2 cellular contexts compared by ENCODE assay signal in the genomic region with DNA sequence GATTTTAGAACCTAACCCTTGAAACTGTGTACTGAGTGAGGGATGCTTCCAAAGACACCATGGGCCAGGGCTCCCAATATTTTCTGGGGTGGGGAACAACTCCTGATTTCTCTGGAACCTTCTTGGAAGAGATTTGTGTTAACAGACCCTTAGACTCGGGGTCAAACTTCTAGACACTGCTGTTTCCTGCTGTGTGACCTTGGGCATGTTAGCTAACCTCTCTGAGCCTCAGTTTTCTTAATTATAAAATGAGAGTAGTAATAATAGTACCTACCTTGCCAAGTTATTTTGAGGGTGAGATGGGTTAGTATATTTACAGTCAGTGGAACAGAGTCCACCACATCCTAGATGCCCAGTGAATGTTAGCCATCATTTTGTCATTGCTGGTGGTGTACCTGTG.
TF ChIP-seq lines count a peak whose summit lies in the region.

No MANE protein-coding gene starts in this region.

TF ChIP-seq in HepG2, 621 proteins besides CTCF, POLR2A, EP300 and RAD21:
- TF ChIP-seq ZNF776 (CRISPR knock-in tag; IDR thresholded peaks at IDR 0.05) = no peak
- peak; percentile 61; the same call in 1 of the 2 replicates for TF ChIP-seq ZMYM3 (CRISPR knock-in tag; IDR thresholded peaks at IDR 0.05)
- peak; percentile 81; the same call in 1 of the 2 replicates for TF ChIP-seq ZNF768 (CRISPR knock-in tag; IDR thresholded peaks at IDR 0.05)
- TF ChIP-seq ZFP36 (IDR thresholded peaks at IDR 0.05; ENCODE audit: borderline replicate concordance, low read depth, low read length, partially characterized antibody) = peak; percentile 60

TF ChIP-seq in K562, 482 proteins besides CTCF, POLR2A, EP300 and RAD21:
- TF ChIP-seq CREBBP (IDR thresholded peaks at IDR 0.05; ENCODE audit: low read depth, low read length) (no peak), NFYB (IDR thresholded peaks at IDR 0.05; ENCODE audit: extremely low read depth, insufficient read length) (no peak), ZFP36 (IDR thresholded peaks at IDR 0.05; ENCODE audit: low read depth, low read length, partially characterized antibody) (peak; percentile 88), ZNF695 (CRISPR knock-in tag; IDR thresholded peaks at IDR 0.05) (no peak), RBM25 (IDR thresholded peaks at IDR 0.05; ENCODE audit: low read depth, low read length, severe bottlenecking) (peak; percentile 90)
- TF ChIP-seq, protein P1, sequence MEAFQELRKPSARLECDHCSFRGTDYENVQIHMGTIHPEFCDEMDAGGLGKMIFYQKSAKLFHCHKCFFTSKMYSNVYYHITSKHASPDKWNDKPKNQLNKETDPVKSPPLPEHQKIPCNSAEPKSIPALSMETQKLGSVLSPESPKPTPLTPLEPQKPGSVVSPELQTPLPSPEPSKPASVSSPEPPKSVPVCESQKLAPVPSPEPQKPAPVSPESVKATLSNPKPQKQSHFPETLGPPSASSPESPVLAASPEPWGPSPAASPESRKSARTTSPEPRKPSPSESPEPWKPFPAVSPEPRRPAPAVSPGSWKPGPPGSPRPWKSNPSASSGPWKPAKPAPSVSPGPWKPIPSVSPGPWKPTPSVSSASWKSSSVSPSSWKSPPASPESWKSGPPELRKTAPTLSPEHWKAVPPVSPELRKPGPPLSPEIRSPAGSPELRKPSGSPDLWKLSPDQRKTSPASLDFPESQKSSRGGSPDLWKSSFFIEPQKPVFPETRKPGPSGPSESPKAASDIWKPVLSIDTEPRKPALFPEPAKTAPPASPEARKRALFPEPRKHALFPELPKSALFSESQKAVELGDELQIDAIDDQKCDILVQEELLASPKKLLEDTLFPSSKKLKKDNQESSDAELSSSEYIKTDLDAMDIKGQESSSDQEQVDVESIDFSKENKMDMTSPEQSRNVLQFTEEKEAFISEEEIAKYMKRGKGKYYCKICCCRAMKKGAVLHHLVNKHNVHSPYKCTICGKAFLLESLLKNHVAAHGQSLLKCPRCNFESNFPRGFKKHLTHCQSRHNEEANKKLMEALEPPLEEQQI (IDR thresholded peaks at IDR 0.05) = no peak
- TF ChIP-seq, protein P2, sequence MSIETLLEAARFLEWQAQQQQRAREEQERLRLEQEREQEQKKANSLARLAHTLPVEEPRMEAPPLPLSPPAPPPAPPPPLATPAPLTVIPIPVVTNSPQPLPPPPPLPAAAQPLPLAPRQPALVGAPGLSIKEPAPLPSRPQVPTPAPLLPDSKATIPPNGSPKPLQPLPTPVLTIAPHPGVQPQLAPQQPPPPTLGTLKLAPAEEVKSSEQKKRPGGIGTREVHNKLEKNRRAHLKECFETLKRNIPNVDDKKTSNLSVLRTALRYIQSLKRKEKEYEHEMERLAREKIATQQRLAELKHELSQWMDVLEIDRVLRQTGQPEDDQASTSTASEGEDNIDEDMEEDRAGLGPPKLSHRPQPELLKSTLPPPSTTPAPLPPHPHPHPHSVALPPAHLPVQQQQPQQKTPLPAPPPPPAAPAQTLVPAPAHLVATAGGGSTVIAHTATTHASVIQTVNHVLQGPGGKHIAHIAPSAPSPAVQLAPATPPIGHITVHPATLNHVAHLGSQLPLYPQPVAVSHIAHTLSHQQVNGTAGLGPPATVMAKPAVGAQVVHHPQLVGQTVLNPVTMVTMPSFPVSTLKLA (conservative IDR thresholded peaks at IDR 0.05) = no peak
TF ChIP-seq in K562: peak in this region for 2.
